Comparison of ENCODE assay signal across 8 cellular contexts in genomic region chrX:54042609-54043010, GRCh38. TPM values are rescaled to one million over a fixed set of nuclear protein-coding genes. Genes with fewer than 3 reads are reported as not detected.
DNase-seq lines count a peak whose midpoint lies in the region; ATAC-seq and TF ChIP-seq lines count a peak whose summit lies in the region.

No MANE protein-coding gene starts in this region.

- H2AK5ac ChIP-seq in trophoblast cell (ENCODE audit: low read length) = no peak overlapping the region

- intact Hi-C loops in head of caudate nucleus (cut with DNase I) = loop anchor here (5.0 kb wide), 1 partner anchor 140 kb away; the partner anchor contains the start of gene FAM120C

- H3K9me3 ChIP-seq in CD4-positive, CD25-positive, alpha-beta regulatory T cell (ENCODE audit: control insufficient read depth in 2 of 2, low read length in 2 of 2) = no peaks in the 10 kb centered on the region
- no peaks in the 10 kb centered on the region for H3K9me3 ChIP-seq in trophoblast cell (ENCODE audit: insufficient read depth, low read depth, low read length)

- H3K4me2 ChIP-seq in trophoblast cell (ENCODE audit: low read length) = peak overlapping the region; percentile 97

- no CpG with 5 or more reads among the region's 26 CpGs for WGBS in trophoblast cell (ENCODE audit: extremely low coverage, insufficient coverage, insufficient read length)

- peaks cover 6% of the 10 kb centered on the region for H3K79me2 ChIP-seq in trophoblast cell (ENCODE audit: control insufficient read depth, insufficient read depth, low read length, poor library complexity)

- H3K4me3 Mint-ChIP-seq in CD4-positive, CD25-positive, alpha-beta regulatory T cell = peak overlapping the region; percentile 91 to 100 (median 98)
- H3K4me3 Mint-ChIP-seq in activated naive CD4-positive, alpha-beta T cell treated with anti-CD3 and anti-CD28 coated beads, Interleukin-2, amount 10 ng/mL, durations not matched to agents 7 days and 5 days = peak overlapping the region; percentile 94

- H2AFZ ChIP-seq in trophoblast cell (ENCODE audit: insufficient read depth, low read length, poor library complexity) = no peak overlapping the region

- no peak overlapping the region for H4K12ac ChIP-seq in trophoblast cell (ENCODE audit: low read depth, low read length)

- no peak overlapping the region for H2BK120ac ChIP-seq in trophoblast cell (ENCODE audit: insufficient read depth, low read length, poor library complexity)

- H3K9me3 Mint-ChIP-seq in CD4-positive, CD25-positive, alpha-beta regulatory T cell = peaks cover 0 to under 1% (median 0%) of the 10 kb centered on the region in 7 donors
- no peaks in the 10 kb centered on the region for H3K9me3 Mint-ChIP-seq in activated naive CD4-positive, alpha-beta T cell treated with anti-CD3 and anti-CD28 coated beads, Interleukin-2, amount 10 ng/mL, durations not matched to agents 7 days and 5 days

- peaks cover 32% of the 10 kb centered on the region for H3K36me3 ChIP-seq in CD4-positive, CD25-positive, alpha-beta regulatory T cell (ENCODE audit: control insufficient read depth, insufficient read depth, low read length)
- peaks cover 0 to 2% of the 10 kb centered on the region in 2 experiments for H3K36me3 ChIP-seq in trophoblast cell (ENCODE audit: control insufficient read depth in 1 of 2, insufficient read depth in 2 of 2, low read length in 2 of 2)

- H3K4ac ChIP-seq in trophoblast cell (ENCODE audit: low read depth, low read length) = no peak overlapping the region

- H3K36me3 Mint-ChIP-seq in CD4-positive, CD25-positive, alpha-beta regulatory T cell = peaks cover 10% of the 10 kb centered on the region
- H3K36me3 Mint-ChIP-seq in activated naive CD4-positive, alpha-beta T cell treated with anti-CD3 and anti-CD28 coated beads, Interleukin-2, amount 10 ng/mL, durations not matched to agents 7 days and 5 days = peaks cover 14% of the 10 kb centered on the region

- H3K9ac ChIP-seq in trophoblast cell (ENCODE audit: low read length) = no peak overlapping the region

- DNase-seq in CD4-positive, CD25-positive, alpha-beta regulatory T cell = peak; percentile 15 to 54 (median 26)
- peak; percentile 26 to 35 for DNase-seq in HL-60 (ENCODE audit: low read depth in 1 of 2, low spot score in 1 of 2)
- DNase-seq in RPMI8226 = peak; percentile 26
- peak; percentile 59 for DNase-seq in activated naive CD4-positive, alpha-beta T cell treated with anti-CD3 and anti-CD28 coated beads, Interleukin-2, amount 10 ng/mL, durations not matched to agents 7 days and 5 days
- DNase-seq in head of caudate nucleus = peak in 40 of 42 donors; percentile 4 to 74 (median 41)
- DNase-seq in trophoblast cell = peak; percentile 21 to 51

- H3K27me3 Mint-ChIP-seq in CD4-positive, CD25-positive, alpha-beta regulatory T cell = peaks cover 5% of the 10 kb centered on the region
- no peaks in the 10 kb centered on the region for H3K27me3 Mint-ChIP-seq in activated naive CD4-positive, alpha-beta T cell treated with anti-CD3 and anti-CD28 coated beads, Interleukin-2, amount 10 ng/mL, durations not matched to agents 7 days and 5 days

- no peak overlapping the region for H2BK5ac ChIP-seq in trophoblast cell (ENCODE audit: low read depth, low read length, poor library complexity)

- H3K23ac ChIP-seq in trophoblast cell (ENCODE audit: low read length) = no peak overlapping the region

- H4K8ac ChIP-seq in trophoblast cell (ENCODE audit: low read depth, low read length) = no peak overlapping the region

- peaks cover 7% of the 10 kb centered on the region for H3K4me1 ChIP-seq in CD4-positive, CD25-positive, alpha-beta regulatory T cell (ENCODE audit: control insufficient read depth, insufficient read depth, low read length, poor library complexity, severe bottlenecking)
- peaks cover 2 to 3% of the 10 kb centered on the region in 2 experiments for H3K4me1 ChIP-seq in trophoblast cell (ENCODE audit: control insufficient read depth in 1 of 2, insufficient read depth in 2 of 2, low read length in 2 of 2)

- H3K4me3 ChIP-seq in CD4-positive, CD25-positive, alpha-beta regulatory T cell (ENCODE audit: low read depth, low read length) = peak overlapping the region; percentile 89
- H3K4me3 ChIP-seq in HL-60 (replicated peaks; ENCODE audit: insufficient read depth, low read length) (peak overlapping the region; percentile 66), trophoblast cell (ENCODE audit: low read depth, low read length) (peak overlapping the region; percentile 42)

- no peaks in the 10 kb centered on the region for H3K27me3 ChIP-seq in CD4-positive, CD25-positive, alpha-beta regulatory T cell (ENCODE audit: control insufficient read depth, insufficient read depth, low read length)
- H3K27me3 ChIP-seq in HL-60 (ENCODE audit: insufficient read depth, poor library complexity, severe bottlenecking) (no peaks in the 10 kb centered on the region), trophoblast cell (ENCODE audit: insufficient read depth, low read length) (no peaks in the 10 kb centered on the region)

- H3K27ac ChIP-seq in CD4-positive, CD25-positive, alpha-beta regulatory T cell (ENCODE audit: insufficient read depth, low read length, poor library complexity, severe bottlenecking) = peak overlapping the region; percentile 94
- H3K27ac ChIP-seq in HL-60 (replicated peaks) (no peak overlapping the region), trophoblast cell (ENCODE audit: low read depth, low read length) (no peak overlapping the region)

- CTCF ChIA-PET in activated naive CD4-positive, alpha-beta T cell treated with anti-CD3 and anti-CD28 coated beads, Interleukin-2, amount 10 ng/mL, durations not matched to agents 7 days and 5 days (lab: Charles Lee) = interaction anchor here (0.6 to 1.5 kb wide), 2 partner anchors 139 to 544 kb away, joined by 3 to 6 read pairs; no protein-coding TSS in a partner anchor

- peaks cover 0 to 34% (median 9%) of the 10 kb centered on the region in 4 donors for H3K4me1 Mint-ChIP-seq in CD4-positive, CD25-positive, alpha-beta regulatory T cell
- H3K4me1 Mint-ChIP-seq in activated naive CD4-positive, alpha-beta T cell treated with anti-CD3 and anti-CD28 coated beads, Interleukin-2, amount 10 ng/mL, durations not matched to agents 7 days and 5 days = peaks cover 26% of the 10 kb centered on the region

- no peak overlapping the region for H3K14ac ChIP-seq in trophoblast cell (ENCODE audit: low read length)

- no peak overlapping the region for H2BK12ac ChIP-seq in trophoblast cell (ENCODE audit: low read length)

- no peak overlapping the region for H3K18ac ChIP-seq in trophoblast cell (ENCODE audit: low read length)

- TF ChIP-seq CTCF in HL-60 (IDR thresholded peaks at IDR 0.05; ENCODE audit: insufficient read depth, low read length) = no peak

- ATAC-seq in CD4-positive, CD25-positive, alpha-beta regulatory T cell (ENCODE audit: low read depth in 2 of 2) = no peak
- ATAC-seq in GM21825 (IDR thresholded peaks at IDR 0.05; ENCODE audit: unreplicated experiment) (no peak), GM18519 (IDR thresholded peaks at IDR 0.05; ENCODE audit: low FRiP score, unreplicated experiment) (no peak)

- no peak overlapping the region for H4K91ac ChIP-seq in trophoblast cell (ENCODE audit: low read depth, low read length)

- peak overlapping the region; percentile 97 to 98 (median 98) for H3K27ac Mint-ChIP-seq in CD4-positive, CD25-positive, alpha-beta regulatory T cell
- H3K27ac Mint-ChIP-seq in activated naive CD4-positive, alpha-beta T cell treated with anti-CD3 and anti-CD28 coated beads, Interleukin-2, amount 10 ng/mL, durations not matched to agents 7 days and 5 days = peak overlapping the region; percentile 98

- peaks cover 10% of the 10 kb centered on the region for H3K79me1 ChIP-seq in trophoblast cell (ENCODE audit: low read length)

RNA-seq across cellular contexts. Expression of gene PHF8, which starts 1.7 kb away (rescaled TPM):
- 65.8 TPM for total RNA-seq in CD4-positive, CD25-positive, alpha-beta regulatory T cell
- 10 to 100 TPM; 17.2 to 21.5 (median 19.0) TPM for polyA plus RNA-seq in CD4-positive, CD25-positive, alpha-beta regulatory T cell
- 13.2 and 13.3 TPM in 2 replicates for polyA plus RNA-seq in trophoblast cell (2013)
